In the genomic region with DNA sequence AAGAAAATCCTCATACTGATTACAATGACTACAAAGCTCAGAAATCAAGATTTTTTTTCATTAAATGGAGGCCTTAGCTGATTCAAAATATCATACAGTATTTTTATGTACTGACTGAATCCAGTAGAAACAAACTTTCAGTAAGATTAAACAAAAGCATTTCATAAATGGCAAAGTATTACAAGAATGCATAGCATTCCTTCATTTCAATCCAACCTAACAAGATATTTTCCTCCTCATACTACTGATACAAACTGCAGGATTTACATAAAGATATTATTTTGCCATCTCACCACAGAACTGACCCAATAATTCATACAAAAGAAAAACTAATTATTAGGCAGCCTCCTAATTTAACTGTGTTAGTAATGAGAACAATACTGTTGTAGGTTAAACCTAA, we compare ENCODE assay signal across 27 cellular contexts. TPM values are rescaled to one million over a fixed set of nuclear protein-coding genes. Genes with fewer than 3 reads are reported as not detected.
DNase-seq lines count a peak whose midpoint lies in the region; ATAC-seq, FAIRE-seq and TF ChIP-seq lines count a peak whose summit lies in the region.
"Had no signal": no experiment of that assay in that cellular context is flagged by ENCODE, and none has a peak within 500 bp of the region (broad histone marks: within the 10 kb centered on the region; RNA-seq: fewer than 3 reads in every experiment).

No MANE protein-coding gene starts in this region.

- H3K27ac ChIP-seq in CD4-positive, alpha-beta T cell (ENCODE audit: low read depth, low read length): no peak overlapping the region
- H3K27ac ChIP-seq in naive thymus-derived CD4-positive, alpha-beta T cell (ENCODE audit: low read depth, low read length): peak overlapping the region; percentile 12
- H3K27ac ChIP-seq: gastroesophageal sphincter, lower lobe of right lung, Peyer's patch, SJCRH30, tibial artery had no signal

- peaks cover 25 to 39% of the 10 kb centered on the region in 2 donors for H3K4me1 ChIP-seq in naive thymus-derived CD4-positive, alpha-beta T cell (ENCODE audit: control insufficient read depth in 2 of 2, insufficient read depth in 2 of 2, low read length in 2 of 2)

- no peaks in the 10 kb centered on the region for H3K36me3 Mint-ChIP-seq in CD4-positive, alpha-beta T cell (ENCODE audit: low read depth)
- H3K36me3 Mint-ChIP-seq in HFFc6 (ENCODE audit: low read depth): no peaks in the 10 kb centered on the region; the same call in 1 of the 2 replicates
- peaks cover 8% of the 10 kb centered on the region for H3K36me3 Mint-ChIP-seq in central memory CD8-positive, alpha-beta T cell (ENCODE audit: insufficient read depth)
- peaks cover 0 to 18% (median 7%) of the 10 kb centered on the region in 5 donors for H3K36me3 Mint-ChIP-seq in naive thymus-derived CD4-positive, alpha-beta T cell

- no peaks in the 10 kb centered on the region for H3K27me3 ChIP-seq in CD4-positive, alpha-beta T cell (ENCODE audit: control insufficient read depth, insufficient read depth, low read length)
- no peaks in the 10 kb centered on the region for H3K27me3 ChIP-seq in naive thymus-derived CD4-positive, alpha-beta T cell (ENCODE audit: control insufficient read depth in 2 of 2, insufficient read depth in 2 of 2, low read length in 2 of 2)
- H3K27me3 ChIP-seq: gastroesophageal sphincter, Peyer's patch, SJCRH30, tibial artery had no signal

- no peaks in the 10 kb centered on the region for H3K27me3 Mint-ChIP-seq in CD4-positive, alpha-beta T cell
- H3K27me3 Mint-ChIP-seq in HFFc6 (ENCODE audit: insufficient read depth): no peaks in the 10 kb centered on the region
- no peaks in the 10 kb centered on the region for H3K27me3 Mint-ChIP-seq in central memory CD8-positive, alpha-beta T cell
- no peaks in the 10 kb centered on the region for H3K27me3 Mint-ChIP-seq in naive thymus-derived CD4-positive, alpha-beta T cell
- H3K27me3 Mint-ChIP-seq: activated B cell treated with CpG ODN at 0.5 μM for 24 hours; stimulated activated naive CD8-positive, alpha-beta T cell treated with anti-CD3 and anti-CD28 coated beads, Interleukin-15, amount 100 ng/mL, for 72 hours had no signal

- CTCF ChIA-PET in CD4-positive, alpha-beta T cell (lab: Charles Lee): interaction anchor here (1.2 to 5.2 kb wide), 4 partner anchors 12 to 108 kb away, joined by 3 to 35 read pairs (median 7); no protein-coding TSS in a partner anchor
- CTCF ChIA-PET in naive thymus-derived CD4-positive, alpha-beta T cell (lab: Charles Lee): interaction anchor here (0.6 to 3.0 kb wide), 4 partner anchors 12 to 155 kb away, joined by 3 to 40 read pairs (median 6); no protein-coding TSS in a partner anchor

- peaks cover 66% of the 10 kb centered on the region for H3K4me1 Mint-ChIP-seq in CD4-positive, alpha-beta T cell (ENCODE audit: low read depth)
- peaks cover 23% of the 10 kb centered on the region for H3K4me1 Mint-ChIP-seq in HFFc6 (ENCODE audit: low read depth)
- H3K4me1 Mint-ChIP-seq in central memory CD8-positive, alpha-beta T cell: peaks cover 41% of the 10 kb centered on the region
- H3K4me1 Mint-ChIP-seq in naive thymus-derived CD4-positive, alpha-beta T cell: peaks cover 38 to 94% (median 86%) of the 10 kb centered on the region in 7 donors

- no peak for DNase-seq in CD4-positive, alpha-beta T cell
- no peak for DNase-seq in HFFc6
- DNase-seq in central memory CD8-positive, alpha-beta T cell (ENCODE audit: low spot score in 2 of 2): no peak
- no peak for DNase-seq in naive thymus-derived CD4-positive, alpha-beta T cell
- DNase-seq in D721Med (ENCODE audit: insufficient read length, low spot score): no peak
- DNase-seq in globus pallidus (ENCODE audit: low spot score): no peak
- DNase-seq: activated B cell treated with CpG ODN at 0.5 μM for 24 hours; activated CD4-positive, alpha-beta T cell treated with anti-CD3 and anti-CD28 coated beads, Interleukin-2, amount 50 U/mL, for 48 hours; activated CD8-positive, alpha-beta memory T cell treated with anti-CD3 and anti-CD28 coated beads, Interleukin-2, amount 50 U/mL, for 48 hours; activated effector memory CD4-positive, alpha-beta T cell treated with Interleukin-2 at 50 U/mL for 16 hours; amygdala; caudate nucleus; erythroblast; lower lobe of right lung; NCI-H1436 treated with DMSO at 0.1 percent for 48 hours; NCI-H510A treated with DMSO at 0.1 percent for 48 hours; occipital lobe; Peyer's patch; retina; SJCRH30; stimulated activated CD4-positive, alpha-beta T cell treated with anti-CD3 and anti-CD28 coated beads, Interleukin-4, amount 100 ng/mL, for 4 hours; stimulated activated naive CD8-positive, alpha-beta T cell treated with anti-CD3 and anti-CD28 coated beads, Interleukin-15, amount 100 ng/mL, for 72 hours; tibial artery had no signal

- H3K9me3 ChIP-seq in CD4-positive, alpha-beta T cell (ENCODE audit: control insufficient read depth, low read length): no peaks in the 10 kb centered on the region
- H3K9me3 ChIP-seq in naive thymus-derived CD4-positive, alpha-beta T cell (ENCODE audit: control insufficient read depth in 2 of 3, low read length in 3 of 3): no peaks in the 10 kb centered on the region
- H3K9me3 ChIP-seq: gastroesophageal sphincter, lower lobe of right lung, Peyer's patch, tibial artery had no signal

- no peak overlapping the region for H3K4me3 Mint-ChIP-seq in CD4-positive, alpha-beta T cell
- H3K4me3 Mint-ChIP-seq in HFFc6: no peak overlapping the region; the same call in 1 of the 2 replicates
- H3K4me3 Mint-ChIP-seq in central memory CD8-positive, alpha-beta T cell: no peak overlapping the region
- peak overlapping the region in 1 of 10 donors; percentile 6 for H3K4me3 Mint-ChIP-seq in naive thymus-derived CD4-positive, alpha-beta T cell
- H3K4me3 Mint-ChIP-seq: activated B cell treated with CpG ODN at 0.5 μM for 24 hours; stimulated activated naive CD8-positive, alpha-beta T cell treated with anti-CD3 and anti-CD28 coated beads, Interleukin-15, amount 100 ng/mL, for 72 hours had no signal

- ATAC-seq in CD4-positive, alpha-beta T cell (ENCODE audit: poor library complexity): no peak
- no peak for ATAC-seq in central memory CD8-positive, alpha-beta T cell (replicated peaks; ENCODE audit: extremely low read depth, poor library complexity, severe bottlenecking)
- no peak for ATAC-seq in naive thymus-derived CD4-positive, alpha-beta T cell
- no peak for ATAC-seq in HG03095 (IDR thresholded peaks at IDR 0.05; ENCODE audit: unreplicated experiment)
- no peak for ATAC-seq in GM19455 (IDR thresholded peaks at IDR 0.05; ENCODE audit: unreplicated experiment)
- ATAC-seq: gastroesophageal sphincter; stimulated activated naive CD8-positive, alpha-beta T cell treated with anti-CD3 and anti-CD28 coated beads, Interleukin-15, amount 100 ng/mL, for 72 hours had no signal

- POLR2A ChIA-PET in CD4-positive, alpha-beta T cell (lab: Charles Lee): interaction anchor here (0.5 to 1.2 kb wide), 2 partner anchors 67 to 73 kb away, joined by 3 read pairs; no protein-coding TSS in a partner anchor
- POLR2A ChIA-PET in naive thymus-derived CD4-positive, alpha-beta T cell (lab: Charles Lee): interaction anchor here (0.6 to 1.2 kb wide), 7 partner anchors 9 to 192 kb away, joined by 3 to 5 read pairs (median 4); no protein-coding TSS in a partner anchor

- H3K27ac Mint-ChIP-seq in CD4-positive, alpha-beta T cell: peak overlapping the region; percentile 28
- H3K27ac Mint-ChIP-seq in HFFc6: peak overlapping the region; percentile 9; the same call in 1 of the 2 replicates
- peak overlapping the region; percentile 22 for H3K27ac Mint-ChIP-seq in central memory CD8-positive, alpha-beta T cell (ENCODE audit: low read depth)
- peak overlapping the region in 8 of 9 donors; percentile 35 to 99 (median 63) for H3K27ac Mint-ChIP-seq in naive thymus-derived CD4-positive, alpha-beta T cell
- H3K27ac Mint-ChIP-seq: activated B cell treated with CpG ODN at 0.5 μM for 24 hours; stimulated activated naive CD8-positive, alpha-beta T cell treated with anti-CD3 and anti-CD28 coated beads, Interleukin-15, amount 100 ng/mL, for 72 hours had no signal

- no peak overlapping the region for H3K4me3 ChIP-seq in naive thymus-derived CD4-positive, alpha-beta T cell (ENCODE audit: low read length)
- H3K4me3 ChIP-seq: gastroesophageal sphincter, lower lobe of right lung, Peyer's patch, SJCRH30, tibial artery had no signal

- no peaks in the 10 kb centered on the region for H3K36me3 ChIP-seq in naive thymus-derived CD4-positive, alpha-beta T cell (ENCODE audit: control insufficient read depth in 2 of 3, insufficient read depth in 3 of 3, low read length in 3 of 3)
- H3K36me3 ChIP-seq: gastroesophageal sphincter, lower lobe of right lung, Peyer's patch, SJCRH30, tibial artery had no signal

- no peak for FAIRE-seq in D721Med (lab: Jason Lieb, UNC)
- FAIRE-seq: keratinocyte had no signal

- no peak for TF ChIP-seq CTCF in CD4-positive, alpha-beta T cell (IDR thresholded peaks at IDR 0.05)
- TF ChIP-seq CTCF in HFFc6 (IDR thresholded peaks at IDR 0.05) (no peak), D721Med (IDR thresholded peaks at IDR 0.05; ENCODE audit: insufficient read depth, missing control alignments) (no peak)

- no peaks in the 10 kb centered on the region for H3K9me3 Mint-ChIP-seq in CD4-positive, alpha-beta T cell
- H3K9me3 Mint-ChIP-seq in HFFc6: no peaks in the 10 kb centered on the region
- no peaks in the 10 kb centered on the region for H3K9me3 Mint-ChIP-seq in central memory CD8-positive, alpha-beta T cell
- H3K9me3 Mint-ChIP-seq in naive thymus-derived CD4-positive, alpha-beta T cell: no peaks in the 10 kb centered on the region
- H3K9me3 Mint-ChIP-seq: activated B cell treated with CpG ODN at 0.5 μM for 24 hours; stimulated activated naive CD8-positive, alpha-beta T cell treated with anti-CD3 and anti-CD28 coated beads, Interleukin-15, amount 100 ng/mL, for 72 hours had no signal

- intact Hi-C loops in CD4-positive, alpha-beta T cell (cut with DNase I, micrococcal nuclease): loop anchor here in 1 of 2 experiments (10.0 kb wide), 1 partner anchor 65 kb away; no protein-coding TSS in a partner anchor
- intact Hi-C loops in naive thymus-derived CD4-positive, alpha-beta T cell (cut with micrococcal nuclease): loop anchor here in 1 of 2 donors (10.0 kb wide), 1 partner anchor 885 kb away; a partner anchor contains a TSS

RNA-seq across cellular contexts. Expression of a gene that starts 6.2 kb away (rescaled TPM):
- 100 to 1,000 TPM; 122 to 125 TPM for total RNA-seq in CD4-positive, alpha-beta T cell
- total RNA-seq in HFFc6 (2021; fragmentation: NEBNext Ultra II Directional; extraction: Animal tissue kit (Norgen Biotek cat#: 25700)): 10 to 100 TPM; 23.8 to 33.0 (median 27.7) TPM
- total RNA-seq in naive thymus-derived CD4-positive, alpha-beta T cell: 100 to 1,000 TPM; 121 to 230 (median 202) TPM
- 10 to 100 TPM; 17.4 to 24.0 TPM for polyA plus RNA-seq in naive thymus-derived CD4-positive, alpha-beta T cell

Comparison
In these comparisons a context has a peak if more than half of its experiments do, and no peak if none do; other contexts are left out.
1. H3K27ac Mint-ChIP-seq: peak in every context shown above with its lines; median percentile 63 in naive thymus-derived CD4-positive, alpha-beta T cell; 28 in CD4-positive, alpha-beta T cell; 22 in central memory CD8-positive, alpha-beta T cell; 9 in HFFc6.